Comparison of ENCODE assay signal across 13 cellular contexts in the genomic region with DNA sequence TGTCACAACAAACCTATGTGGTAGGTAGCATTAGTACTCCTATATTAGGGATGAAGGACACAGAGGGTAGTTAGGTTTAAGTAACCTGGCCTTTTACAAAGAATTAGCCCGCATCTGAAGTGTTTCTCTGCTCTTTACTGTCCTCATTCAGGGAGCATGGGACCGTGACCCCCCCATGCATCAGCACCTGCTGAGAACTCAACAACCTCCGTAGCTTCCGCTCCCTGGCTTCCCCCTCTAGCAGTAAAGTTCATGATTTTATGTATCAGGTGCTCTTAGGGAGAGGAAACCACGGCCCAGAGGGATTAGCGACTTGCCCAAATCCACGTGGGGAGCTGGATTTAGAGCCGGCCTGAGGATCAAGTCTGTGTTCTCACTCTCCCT.
DNase-seq lines count a peak whose midpoint lies in the region; ATAC-seq lines count a peak whose summit lies in the region.
"Had no signal": no experiment of that assay in that cellular context is flagged by ENCODE, and none has a peak within 500 bp of the region (broad histone marks: within the 10 kb centered on the region; RNA-seq: fewer than 3 reads in every experiment).

No MANE protein-coding gene starts in this region.

- H3K27ac ChIP-seq in BLaER1 treated with 17β-estradiol and CSF1 and Interleukin-3, amounts not matched to agents 10 nM and 100 nM = peak overlapping the region in 3 of 11 experiments; percentile 14 to 41 (median 18); a peak in 3 of 22 replicates
- H3K27ac ChIP-seq in HUES6 (ENCODE audit: low read depth, low read length) = no peak overlapping the region
- H3K27ac ChIP-seq in mesenchymal stem cell (ENCODE audit: low read length, poor library complexity, severe bottlenecking) = no peak overlapping the region
- H3K27ac ChIP-seq: skin epidermis, WERI-Rb-1 had no signal

- H3K79me1 ChIP-seq in mesenchymal stem cell (replicated peaks; ENCODE audit: low read length, poor library complexity, severe bottlenecking) = no peaks in the 10 kb centered on the region

- no peak overlapping the region for H2AK5ac ChIP-seq in mesenchymal stem cell (ENCODE audit: low read length, severe bottlenecking)

- no peak overlapping the region for H3K23ac ChIP-seq in mesenchymal stem cell (ENCODE audit: low read length in 2 of 2)

- no peak overlapping the region for H2BK5ac ChIP-seq in mesenchymal stem cell (ENCODE audit: low read depth, low read length, poor library complexity, severe bottlenecking)

- no peaks in the 10 kb centered on the region for H4K20me1 ChIP-seq in BLaER1 treated with 17β-estradiol and CSF1 and Interleukin-3, amounts not matched to agents 10 nM and 100 nM

- peak overlapping the region in 3 of 11 experiments; percentile 21 to 24 (median 24); a peak in 3 of 22 replicates for H3K9ac ChIP-seq in BLaER1 treated with 17β-estradiol and CSF1 and Interleukin-3, amounts not matched to agents 10 nM and 100 nM
- H3K9ac ChIP-seq in HUES6 (ENCODE audit: low read length) (peak overlapping the region; percentile 67), mesenchymal stem cell (ENCODE audit: low read length) (no peak overlapping the region)

- no peaks in the 10 kb centered on the region for H3K36me3 ChIP-seq in BLaER1 treated with 17β-estradiol and CSF1 and Interleukin-3, amounts not matched to agents 10 nM and 100 nM
- H3K36me3 ChIP-seq in HUES6 (ENCODE audit: control insufficient read depth, insufficient read depth, low read length) (no peaks in the 10 kb centered on the region), mesenchymal stem cell (ENCODE audit: control insufficient read depth in 1 of 2, insufficient read depth in 2 of 2, low read depth in 1 of 2, low read length in 2 of 2) (no peaks in the 10 kb centered on the region)
- H3K36me3 ChIP-seq: BE2C, WERI-Rb-1 had no signal

- no peak overlapping the region for H2BK15ac ChIP-seq in mesenchymal stem cell (ENCODE audit: low read depth, poor library complexity, severe bottlenecking)

- peaks cover 0 to 19% (median 0%) of the 10 kb centered on the region in 11 experiments; a peak in 7 of 22 replicates for H3K27me3 ChIP-seq in BLaER1 treated with 17β-estradiol and CSF1 and Interleukin-3, amounts not matched to agents 10 nM and 100 nM
- H3K27me3 ChIP-seq in HUES6 (ENCODE audit: control insufficient read depth, insufficient read depth, low read length) (peaks cover 4% of the 10 kb centered on the region; the same call in 1 of the 2 replicates), mesenchymal stem cell (ENCODE audit: control insufficient read depth in 1 of 2, insufficient read depth in 1 of 2, low read length in 2 of 2) (peaks cover 18 to 35% of the 10 kb centered on the region in 2 experiments)
- H3K27me3 ChIP-seq: BE2C had no signal

- H3K4me3 ChIP-seq in BLaER1 treated with 17β-estradiol and CSF1 and Interleukin-3, amounts not matched to agents 10 nM and 100 nM = peak overlapping the region in 5 of 10 experiments; percentile 3 to 35 (median 21); a peak in 7 of 20 replicates
- H3K4me3 ChIP-seq in HUES6 (ENCODE audit: low read depth, low read length) = peak overlapping the region; percentile 52
- H3K4me3 ChIP-seq in mesenchymal stem cell (ENCODE audit: insufficient read depth in 1 of 2, low read depth in 1 of 2, low read length in 2 of 2) = peak overlapping the region in 1 of 2 experiments; percentile 29
- H3K4me3 ChIP-seq: skin epidermis had no signal

- 18% methylated on average over 7 of the region's 8 CpGs for WGBS in mesenchymal stem cell

- peak overlapping the region; percentile 73 to 91 (median 79) for H3K4me2 ChIP-seq in BLaER1 treated with 17β-estradiol and CSF1 and Interleukin-3, amounts not matched to agents 10 nM and 100 nM
- H3K4me2 ChIP-seq in mesenchymal stem cell (ENCODE audit: low read length, poor library complexity, severe bottlenecking) = peak overlapping the region; percentile 84

- no peak overlapping the region for H2BK12ac ChIP-seq in mesenchymal stem cell (ENCODE audit: low read length in 2 of 2)

- H3K9me3 ChIP-seq in BLaER1 treated with 17β-estradiol and CSF1 and Interleukin-3, amounts not matched to agents 10 nM and 100 nM (replicated peaks in 1 of 11) = peaks cover 6 to 22% (median 13%) of the 10 kb centered on the region in 11 experiments; a peak in 15 of 22 replicates
- H3K9me3 ChIP-seq in HUES6 (ENCODE audit: control insufficient read depth, insufficient read depth, low read depth, low read length) (peaks cover 4% of the 10 kb centered on the region; the same call in 1 of the 2 replicates), mesenchymal stem cell (ENCODE audit: control insufficient read depth, low read length) (no peaks in the 10 kb centered on the region)
- H3K9me3 ChIP-seq: BE2C had no signal

- peak overlapping the region; percentile 74 for H2BK120ac ChIP-seq in mesenchymal stem cell (ENCODE audit: low read depth, low read length)

- H3K14ac ChIP-seq in mesenchymal stem cell (ENCODE audit: low read length in 2 of 2) = no peak overlapping the region

- ATAC-seq in GM21526 (IDR thresholded peaks at IDR 0.05; ENCODE audit: low FRiP score, unreplicated experiment) = peak; percentile 40

- no peak overlapping the region for H3K4ac ChIP-seq in mesenchymal stem cell (ENCODE audit: low read depth in 1 of 2, low read length in 2 of 2)

- H3K18ac ChIP-seq in mesenchymal stem cell (ENCODE audit: low read depth in 1 of 2, low read length in 2 of 2) = no peak overlapping the region

- no peak overlapping the region for H4K8ac ChIP-seq in mesenchymal stem cell (ENCODE audit: low read length)

- H4K91ac ChIP-seq in mesenchymal stem cell (ENCODE audit: low read length) = no peak overlapping the region

- DNase-seq in mesenchymal stem cell (no peak), A172 (ENCODE audit: low spot score) (no peak), NCI-H1694 (lab: John Stamatoyannopoulos, UW) (no peak), NCI-H1092 (lab: John Stamatoyannopoulos, UW) (no peak)
- DNase-seq in activated CD8-positive, alpha-beta memory T cell treated with anti-CD3 and anti-CD28 coated beads, Interleukin-2, amount 50 U/mL, for 48 hours = no peak
- DNase-seq: activated naive CD4-positive, alpha-beta T cell treated with anti-CD3 and anti-CD28 coated beads, Interleukin-2, amount 10 ng/mL, durations not matched to agents 7 days and 5 days; MV-4-11 had no signal

- peaks cover 10 to 49% (median 26%) of the 10 kb centered on the region in 10 experiments for H3K4me1 ChIP-seq in BLaER1 treated with 17β-estradiol and CSF1 and Interleukin-3, amounts not matched to agents 10 nM and 100 nM
- H3K4me1 ChIP-seq in HUES6 (ENCODE audit: control insufficient read depth, insufficient read depth, low read length) (peaks cover 12% of the 10 kb centered on the region), mesenchymal stem cell (ENCODE audit: control insufficient read depth, insufficient read depth, low read depth, low read length) (peaks cover 10% of the 10 kb centered on the region)
- H3K4me1 ChIP-seq: BE2C had no signal

- no peak overlapping the region for H2AFZ ChIP-seq in mesenchymal stem cell (ENCODE audit: low read depth, low read length)
